In genomic region chr20:41032243-41032642, GRCh38 we compare ENCODE assay signal across 10 cellular contexts. TPM values are rescaled to one million over a fixed set of nuclear protein-coding genes. Genes with fewer than 3 reads are reported as not detected.
DNase-seq lines count a peak whose midpoint lies in the region; ATAC-seq lines count a peak whose summit lies in the region.
"Had no signal": no experiment of that assay in that cellular context is flagged by ENCODE, and none has a peak within 500 bp of the region (broad histone marks: within the 10 kb centered on the region; RNA-seq: fewer than 3 reads in every experiment).

No MANE protein-coding gene starts in this region.

- peak overlapping the region; percentile 81 for H3K4me3 ChIP-seq in skeletal muscle cell (ENCODE audit: low read depth, low read length)
- H3K4me3 ChIP-seq in mesendoderm (ENCODE audit: low read length) = no peak overlapping the region

- no peak overlapping the region for H3K18ac ChIP-seq in mesendoderm (ENCODE audit: low read length)

- H3K36me3 ChIP-seq in mesendoderm (ENCODE audit: control insufficient read depth, insufficient read depth, low read length) = no peaks in the 10 kb centered on the region

- H3K4me1 ChIP-seq in mesendoderm (ENCODE audit: control insufficient read depth, low read depth, low read length) = peaks cover 22% of the 10 kb centered on the region

- H3K4me2 ChIP-seq in mesendoderm (ENCODE audit: low read length) = no peak overlapping the region

- WGBS in mesendoderm (ENCODE audit: extremely low coverage, insufficient coverage, low lambda C conversion rate) = no CpG with 5 or more reads among the region's 4 CpGs

- H3K23ac ChIP-seq in mesendoderm (ENCODE audit: low read length) = no peak overlapping the region

- no peaks in the 10 kb centered on the region for H3K27me3 ChIP-seq in mesendoderm (ENCODE audit: insufficient read depth, low read length, poor library complexity)

- peaks cover 61% of the 10 kb centered on the region for H3K79me2 ChIP-seq in mesendoderm (ENCODE audit: control insufficient read depth, insufficient read depth, low read length)

- no peak for DNase-seq in activated CD4-positive, alpha-beta T cell treated with anti-CD3 and anti-CD28 coated beads, Interleukin-2, amount 10 ng/mL, durations not matched to agents 24 days and 14 days
- DNase-seq in activated CD4-positive, alpha-beta T cell treated with anti-CD3 and anti-CD28 coated beads, Interleukin-2, amount 50 U/mL, for 1 hour = no peak
- no peak for DNase-seq in T-cell
- DNase-seq in epithelial cell of prostate (ENCODE audit: low read depth, low spot score) = no peak
- DNase-seq in skeletal muscle cell (ENCODE audit: low read depth) = no peak
- no peak for DNase-seq in mesendoderm
- DNase-seq: SIG-M5; stimulated activated CD4-positive, alpha-beta T cell treated with anti-CD3 and anti-CD28 coated beads, Interleukin-4, amount 100 ng/mL, for 1 hour had no signal

- H3K4ac ChIP-seq in mesendoderm (ENCODE audit: low read depth, low read length) = no peak overlapping the region

- no peak overlapping the region for H2BK5ac ChIP-seq in mesendoderm (ENCODE audit: low read length)

- peaks cover 64% of the 10 kb centered on the region for H3K4me1 Mint-ChIP-seq in activated CD4-positive, alpha-beta T cell treated with anti-CD3 and anti-CD28 coated beads, Interleukin-2, amount 10 ng/mL, durations not matched to agents 24 days and 14 days
- H3K4me1 Mint-ChIP-seq in T-cell = peaks cover 77 to 88% (median 80%) of the 10 kb centered on the region in 3 donors

- H3K9ac ChIP-seq in mesendoderm (ENCODE audit: low read length) = no peak overlapping the region

- no peak overlapping the region for H4K8ac ChIP-seq in mesendoderm (ENCODE audit: low read depth, low read length)

- H3K36me3 Mint-ChIP-seq in activated CD4-positive, alpha-beta T cell treated with anti-CD3 and anti-CD28 coated beads, Interleukin-2, amount 10 ng/mL, durations not matched to agents 24 days and 14 days (ENCODE audit: low read depth) = peaks cover 62% of the 10 kb centered on the region
- H3K36me3 Mint-ChIP-seq in T-cell = peaks cover 42% of the 10 kb centered on the region

- intact Hi-C loops in activated CD4-positive, alpha-beta T cell treated with anti-CD3 and anti-CD28 coated beads, Interleukin-2, amount 10 ng/mL, durations not matched to agents 24 days and 14 days (cut with micrococcal nuclease) = no loop called here

- peak overlapping the region; percentile 81 for H3K4me3 Mint-ChIP-seq in activated CD4-positive, alpha-beta T cell treated with anti-CD3 and anti-CD28 coated beads, Interleukin-2, amount 10 ng/mL, durations not matched to agents 24 days and 14 days
- peak overlapping the region; percentile 5 to 95 (median 92) for H3K4me3 Mint-ChIP-seq in T-cell

- H3K56ac ChIP-seq in mesendoderm (ENCODE audit: low read length) = no peak overlapping the region

- H2BK15ac ChIP-seq in mesendoderm (replicated peaks; ENCODE audit: low read depth) = no peak overlapping the region

- H3K27ac ChIP-seq in epithelial cell of prostate (peak overlapping the region; percentile 80), mesendoderm (ENCODE audit: low read depth, low read length) (no peak overlapping the region)

- POLR2A ChIA-PET in T-cell (lab: Charles Lee) = interaction anchor here (0.5 to 1.9 kb wide), 6 partner anchors 14 to 73 kb away, joined by 3 to 11 read pairs (median 4); no protein-coding TSS in a partner anchor

- no peak overlapping the region for H2AK5ac ChIP-seq in mesendoderm (ENCODE audit: low read length)

- H2BK120ac ChIP-seq in mesendoderm (ENCODE audit: low read depth, low read length) = no peak overlapping the region

- no peak overlapping the region for H3K27ac Mint-ChIP-seq in activated CD4-positive, alpha-beta T cell treated with anti-CD3 and anti-CD28 coated beads, Interleukin-2, amount 10 ng/mL, durations not matched to agents 24 days and 14 days
- H3K27ac Mint-ChIP-seq in T-cell = no peak overlapping the region

- H3K79me1 ChIP-seq in mesendoderm (ENCODE audit: low read length) = peaks cover 15% of the 10 kb centered on the region

- ATAC-seq in T-cell (replicated peaks in 1 of 4) (no peak), GM21447 (IDR thresholded peaks at IDR 0.05; ENCODE audit: unreplicated experiment) (no peak), HG02623 (IDR thresholded peaks at IDR 0.05; ENCODE audit: unreplicated experiment) (no peak)

- H3K9me3 Mint-ChIP-seq in activated CD4-positive, alpha-beta T cell treated with anti-CD3 and anti-CD28 coated beads, Interleukin-2, amount 10 ng/mL, durations not matched to agents 24 days and 14 days = no peaks in the 10 kb centered on the region
- no peaks in the 10 kb centered on the region for H3K9me3 Mint-ChIP-seq in T-cell

- CTCF ChIA-PET in T-cell (lab: Charles Lee) = interaction anchor here (0.6 to 1.2 kb wide), 4 partner anchors 42 to 214 kb away, joined by 3 to 6 read pairs (median 4); no protein-coding TSS in a partner anchor

- no peaks in the 10 kb centered on the region for H3K27me3 Mint-ChIP-seq in activated CD4-positive, alpha-beta T cell treated with anti-CD3 and anti-CD28 coated beads, Interleukin-2, amount 10 ng/mL, durations not matched to agents 24 days and 14 days
- no peaks in the 10 kb centered on the region for H3K27me3 Mint-ChIP-seq in T-cell

- H4K5ac ChIP-seq in mesendoderm (ENCODE audit: low read length) = no peak overlapping the region

RNA-seq across cellular contexts. Expression of gene TOP1, which starts 3.6 kb away (rescaled TPM):
- 117 TPM in 2 replicates for total RNA-seq in activated CD4-positive, alpha-beta T cell treated with anti-CD3 and anti-CD28 coated beads, Interleukin-2, amount 10 ng/mL, durations not matched to agents 24 days and 14 days
- 10 to 100 TPM; 30.2 to 41.2 (median 38.1) TPM for total RNA-seq in T-cell
- polyA plus RNA-seq in mesendoderm (2013, experiment 1 of 2) = 172 TPM
- polyA plus RNA-seq in mesendoderm (2013, experiment 2 of 2) = 171 TPM
